In genomic region chr5:142324871-142325676, GRCh38 we compare ENCODE assay signal across 7 cellular contexts. TPM values are rescaled to one million over a fixed set of nuclear protein-coding genes. Genes with fewer than 3 reads are reported as not detected.
A peak's percentile ranks its signal among the peaks of the same experiment; 100 is the strongest.
DNase-seq lines count a peak whose midpoint lies in the region; ATAC-seq, FAIRE-seq and TF ChIP-seq lines count a peak whose summit lies in the region.

SPRY4 (minus strand) TSS chr5:142325021; CDS start chr5:142315108, 9,913 bp downstream.

- H3K27ac ChIP-seq in body of pancreas: peak within 1 kb of the TSS; percentile 42 to 83 (median 74)

- TF ChIP-seq POLR2A in body of pancreas (IDR thresholded peaks at IDR 0.05): peak; percentile 55 to 80 (median 75)

- no peaks in the 10 kb centered on the region for H3K36me3 ChIP-seq in body of pancreas (replicated peaks in 1 of 2; ENCODE audit: insufficient read depth in 1 of 2, low read depth in 2 of 2)

- 0 to 3% methylated on average over 29 to 51 of the region's 52 CpGs for WGBS in body of pancreas, 2 donors

- peak within 1 kb of the TSS; percentile 6 to 34 for H3K4me3 ChIP-seq in body of pancreas

- H3K27me3 ChIP-seq in body of pancreas: peaks cover 0 to 5% of the 10 kb centered on the region in 2 donors

- peaks cover 29% of the 10 kb centered on the region for H3K4me1 ChIP-seq in body of pancreas

- peak in 1 of 7 experiments; percentile 2 for TF ChIP-seq CTCF in body of pancreas (IDR thresholded peaks at IDR 0.05)

- intact Hi-C loops in body of pancreas (cut with DNase I): no loop called here
- intact Hi-C loops in sciatic nerve (cut with DNase I): no loop called here

- peak; percentile 94 for FAIRE-seq in TTC549 (lab: Jason Lieb, UNC)

- ATAC-seq in GM18517 (IDR thresholded peaks at IDR 0.05; ENCODE audit: unreplicated experiment): peak; percentile 63
- peak; percentile 64 for ATAC-seq in HG03039 (IDR thresholded peaks at IDR 0.05; ENCODE audit: unreplicated experiment)
- ATAC-seq in body of pancreas: peak; percentile 83
- peak; percentile 89 for ATAC-seq in sciatic nerve

- DNase-seq in NCI-H2081 (lab: John Stamatoyannopoulos, UW): peak; percentile 91
- DNase-seq in body of pancreas: peak; percentile 79 to 90 (median 88)
- peak; percentile 79 for DNase-seq in iPS DF 4.7 (ENCODE audit: extremely low read depth, low spot score)
- peak; percentile 97 for DNase-seq in sciatic nerve (ENCODE audit: low spot score)

- no peaks in the 10 kb centered on the region for H3K9me3 ChIP-seq in body of pancreas

RNA-seq across cellular contexts. Expression of gene SPRY4, which starts in this region (rescaled TPM):
- total RNA-seq in body of pancreas (10 to 100 TPM in 1 of 2 donors, 1 to 10 TPM in 1; 6.7 to 18.5 TPM), sciatic nerve (59.3 TPM)

Comparison
In these comparisons a context has a peak if more than half of its experiments do, and no peak if none do; other contexts are left out.
1. Peak in every context shown above with its lines: DNase-seq, ATAC-seq, H3K4me3 ChIP-seq and H3K27ac ChIP-seq.